Comparison of ENCODE assay signal across 8 cellular contexts in genomic region chr7:64313740-64314491, GRCh38. TPM values are rescaled to one million over a fixed set of nuclear protein-coding genes. Genes with fewer than 3 reads are reported as not detected.
DNase-seq lines count a peak whose midpoint lies in the region; ATAC-seq and TF ChIP-seq lines count a peak whose summit lies in the region.

Gene ZNF736, plus strand, starts transcription at chr7:64313961. Its CDS starts 190 bp downstream, at chr7:64314151.

- WGBS in right cardiac atrium, result under 1% methylated on average over 33 of the region's 33 CpGs

- peaks cover 51% of the 10 kb centered on the region for H3K9me3 Mint-ChIP-seq in neural progenitor cell

- H3K27me3 Mint-ChIP-seq in neural progenitor cell (ENCODE audit: insufficient read depth, low read depth), result peaks cover 6% of the 10 kb centered on the region

- peak; percentile 100 for ATAC-seq in HG02870 (IDR thresholded peaks at IDR 0.05; ENCODE audit: unreplicated experiment)
- peak; percentile 100 for ATAC-seq in right cardiac atrium

- H3K27ac Mint-ChIP-seq in neural progenitor cell, result no peak within 1 kb of the TSS

- no peaks in the 10 kb centered on the region for H3K79me2 ChIP-seq in neural progenitor cell (ENCODE audit: low read depth)

- no peaks in the 10 kb centered on the region for H3K27me3 ChIP-seq in right cardiac atrium (ENCODE audit: control insufficient read depth, insufficient read depth)
- no peaks in the 10 kb centered on the region for H3K27me3 ChIP-seq in neural progenitor cell

- H3K4me1 Mint-ChIP-seq in neural progenitor cell, result no peaks in the 10 kb centered on the region

- H4K20me1 ChIP-seq in neural progenitor cell (ENCODE audit: low read depth), result no peaks in the 10 kb centered on the region

- intact Hi-C loops in T-helper 2 cell treated with Interferon-gamma antibody and Interleukin-4, amounts not matched to agents 100 ng/mL and 5 ng/mL, for 36 hours (cut with micrococcal nuclease), result loop anchor here (1.0 to 2.0 kb wide), 3 partner anchors 249 to 725 kb away; partner anchors contain the start of genes ZNF107 and ZNF680
- intact Hi-C loops in right cardiac atrium (cut with DNase I), result no loop called here

- H3K4me3 ChIP-seq in right cardiac atrium (ENCODE audit: low read length) (peak within 1 kb of the TSS; percentile 88), neural progenitor cell (no peak within 1 kb of the TSS)

- DNase-seq in GM13977 (ENCODE audit: low spot score) (peak; percentile 83), NCI-H1694 (lab: John Stamatoyannopoulos, UW) (peak; percentile 74), anterior cingulate cortex (lab: John Stamatoyannopoulos, UW) (peak; percentile 61 to 98 (median 88)), right cardiac atrium (peak; percentile 91 to 95 (median 94)), smooth muscle cell of the brain vasculature (ENCODE audit: low read depth, low spot score) (peak; percentile 79), neural progenitor cell (ENCODE audit: low spot score) (no peak)

- no peak within 1 kb of the TSS for H3K4me2 ChIP-seq in neural progenitor cell

- no peaks in the 10 kb centered on the region for H3F3A ChIP-seq in neural progenitor cell (ENCODE audit: low read depth)

- H3K36me3 Mint-ChIP-seq in neural progenitor cell, result no peaks in the 10 kb centered on the region

- no peak within 1 kb of the TSS for H2AFZ ChIP-seq in neural progenitor cell (replicated peaks)

- TF ChIP-seq CTCF in GM13977 (IDR thresholded peaks at IDR 0.05; ENCODE audit: extremely low read depth, insufficient read depth, missing control alignments) (no peak), neural progenitor cell (IDR thresholded peaks at IDR 0.05) (no peak)

- in situ Hi-C loops in GM13977 (cut with MboI; ENCODE audit: low pct_unique_long_range_greater_than_20kb, low sequenced_read_pairs, unreplicated experiment), result loop anchor here (25.0 kb wide), 1 partner anchor 598 kb away; the partner anchor contains the start of gene ZNF273

- no peak within 1 kb of the TSS for H3K9ac ChIP-seq in neural progenitor cell

- H3K9me3 ChIP-seq in right cardiac atrium (ENCODE audit: control insufficient read depth, low read length), result no peaks in the 10 kb centered on the region
- H3K9me3 ChIP-seq in neural progenitor cell (ENCODE audit: low read depth), result peaks cover 28% of the 10 kb centered on the region

- no peaks in the 10 kb centered on the region for H3K36me3 ChIP-seq in neural progenitor cell

- H3K27ac ChIP-seq in right cardiac atrium (ENCODE audit: low read length), result peak within 1 kb of the TSS; percentile 74
- H3K27ac ChIP-seq in neural progenitor cell, result no peak within 1 kb of the TSS

- H3K4me3 Mint-ChIP-seq in neural progenitor cell, result no peak within 1 kb of the TSS

- H3K4me1 ChIP-seq in right cardiac atrium (ENCODE audit: control insufficient read depth, insufficient read depth, low read length) (peaks cover 2% of the 10 kb centered on the region), neural progenitor cell (no peaks in the 10 kb centered on the region)

RNA-seq across cellular contexts. Expression of gene ZNF736, which starts in this region (rescaled TPM):
- total RNA-seq in T-helper 2 cell treated with Interferon-gamma antibody and Interleukin-4, amounts not matched to agents 100 ng/mL and 5 ng/mL, for 36 hours, result 22.2 and 24.9 TPM in 2 replicates
- total RNA-seq in right cardiac atrium (1 to 10 TPM; 5.6 to 7.7 (median 7.5) TPM), neural progenitor cell (ENCODE audit: low replicate concordance) (not detected in 2 replicates)
- polyA plus RNA-seq in right cardiac atrium, result 2.4 TPM
